In genomic region chr2:40497251-40497859, GRCh38 we compare ENCODE assay signal across 32 cellular contexts. TPM values are rescaled to one million over a fixed set of nuclear protein-coding genes. Genes with fewer than 3 reads are reported as not detected.
DNase-seq lines count a peak whose midpoint lies in the region; ATAC-seq, FAIRE-seq and TF ChIP-seq lines count a peak whose summit lies in the region.
"Had no signal": no experiment of that assay in that cellular context is flagged by ENCODE, and none has a peak within 500 bp of the region (broad histone marks: within the 10 kb centered on the region; RNA-seq: fewer than 3 reads in every experiment).

No MANE protein-coding gene starts in this region.

- DNase-seq in HepG2 (ENCODE audit: low spot score) (no peak), right lobe of liver (no peak), fibroblast of mammary gland (ENCODE audit: low read depth) (peak; percentile 65), body of pancreas (no peak), pancreas (no peak), osteocyte (ENCODE audit: extremely low spot score, unreplicated experiment) (no peak)
- DNase-seq: activated CD8-positive, alpha-beta memory T cell treated with anti-CD3 and anti-CD28 coated beads, Interleukin-2, amount 50 U/mL, for 4 hours; anterior cingulate cortex; CD4-positive, CD25-positive, alpha-beta regulatory T cell; mesendoderm; NCI-H1048; NCI-H187 treated with DMSO at 0.1 percent for 48 hours; NCI-H345; occipital lobe; OCI-M1; SHP77; stimulated activated CD4-positive, alpha-beta T cell treated with anti-CD3 and anti-CD28 coated beads, Interleukin-4, amount 100 ng/mL, for 1 hour; SW 1271; T1000 had no signal

- H3K4me3 ChIP-seq in HepG2 (replicated peaks in 1 of 3; ENCODE audit: insufficient read depth in 1 of 3, low read depth in 2 of 3, low read length in 3 of 3) (no peak overlapping the region), right lobe of liver (no peak overlapping the region), Loucy (ENCODE audit: low read length, poor library complexity, severe bottlenecking) (no peak overlapping the region), fibroblast of mammary gland (ENCODE audit: control insufficient read depth, low read depth, low read length) (no peak overlapping the region), body of pancreas (no peak overlapping the region), pancreas (no peak overlapping the region)
- H3K4me3 ChIP-seq: GM23338, suprapubic skin had no signal

- BruUV-seq in HepG2 (replicated peaks; lab: Mats Ljungman, UMichigan), result no TSS peak

- H3K9me2 ChIP-seq in Loucy (replicated peaks; ENCODE audit: low read depth, low read length), result no peaks in the 10 kb centered on the region

- no peaks in the 10 kb centered on the region for H3K27me3 ChIP-seq in HepG2 (ENCODE audit: control insufficient read depth in 1 of 2, insufficient read depth in 2 of 2, low read length in 2 of 2)
- H3K27me3 ChIP-seq in right lobe of liver, result no peaks in the 10 kb centered on the region
- H3K27me3 ChIP-seq in Loucy (ENCODE audit: insufficient read depth, low read length, poor library complexity, severe bottlenecking), result no peaks in the 10 kb centered on the region
- H3K27me3 ChIP-seq in body of pancreas, result no peaks in the 10 kb centered on the region
- no peaks in the 10 kb centered on the region for H3K27me3 ChIP-seq in pancreas
- H3K27me3 ChIP-seq: suprapubic skin had no signal

- TF ChIP-seq EP300 in HepG2 (IDR thresholded peaks at IDR 0.05; ENCODE audit: low read depth in 2 of 2, low read length in 2 of 2) (no peak), HepG2 (CRISPR knock-in tag; IDR thresholded peaks at IDR 0.05; ENCODE audit: borderline replicate concordance) (no peak)

- POLR2A ChIA-PET in HepG2 (lab: Yijun Ruan, JAX), result no interaction called here

- H3K79me2 ChIP-seq in HepG2 (ENCODE audit: insufficient read depth, low read length) (no peaks in the 10 kb centered on the region), Loucy (ENCODE audit: insufficient read depth, low read length) (no peaks in the 10 kb centered on the region)

- TF ChIP-seq RAD21 in HepG2 (CRISPR knock-in tag; IDR thresholded peaks at IDR 0.05), result no peak

- no peaks in the 10 kb centered on the region for H4K20me1 ChIP-seq in HepG2 (ENCODE audit: insufficient read depth, low read length)
- no peaks in the 10 kb centered on the region for H4K20me1 ChIP-seq in Loucy (ENCODE audit: insufficient read depth, low read length, poor library complexity, severe bottlenecking)

- no peak overlapping the region for H2AFZ ChIP-seq in HepG2 (ENCODE audit: low read length)
- no peak overlapping the region for H2AFZ ChIP-seq in Loucy (ENCODE audit: low read length)
- H2AFZ ChIP-seq: GM23338 had no signal

- no peaks in the 10 kb centered on the region for H3K36me3 Mint-ChIP-seq in osteocyte (ENCODE audit: unreplicated experiment)
- H3K36me3 Mint-ChIP-seq: activated naive CD4-positive, alpha-beta T cell treated with anti-CD3 and anti-CD28 coated beads, Interleukin-2, amount 50 U/mL, for 72 hours; CD4-positive, CD25-positive, alpha-beta regulatory T cell; stimulated activated memory B cell treated with anti-CD40 and anti-IgM and Interleukin-4, amounts not matched to agents 10 μg/mL and 1 μg/mL and 100 μg/mL, for 72 hours; WTC11 had no signal

- no peak overlapping the region for H3K9ac ChIP-seq in HepG2 (ENCODE audit: insufficient read depth, low read depth, low read length)
- H3K9ac ChIP-seq in Loucy (ENCODE audit: low read depth, low read length, poor library complexity, severe bottlenecking), result no peak overlapping the region

- H3K4me1 Mint-ChIP-seq in osteocyte (ENCODE audit: unreplicated experiment), result no peaks in the 10 kb centered on the region
- H3K4me1 Mint-ChIP-seq: activated T-helper 17 cell treated with anti-CD3 and anti-CD28 coated beads, Interleukin-2, amount 50 U/mL, for 72 hours; CD4-positive, CD25-positive, alpha-beta regulatory T cell; central memory CD8-positive, alpha-beta T cell; GM23338; stimulated activated memory B cell treated with anti-CD40 and anti-IgM and Interleukin-4, amounts not matched to agents 10 μg/mL and 1 μg/mL and 100 μg/mL, for 72 hours; WTC11 had no signal

- no peak overlapping the region for H3K27ac Mint-ChIP-seq in osteocyte (ENCODE audit: unreplicated experiment)
- H3K27ac Mint-ChIP-seq: activated naive CD4-positive, alpha-beta T cell treated with anti-CD3 and anti-CD28 coated beads, Interleukin-2, amount 50 U/mL, for 72 hours; activated T-helper 17 cell treated with anti-CD3 and anti-CD28 coated beads, Interleukin-2, amount 50 U/mL, for 72 hours; GM23338; stimulated activated memory B cell treated with anti-CD40 and anti-IgM and Interleukin-4, amounts not matched to agents 10 μg/mL and 1 μg/mL and 100 μg/mL, for 72 hours; WTC11 had no signal

- H3K4me1 ChIP-seq in HepG2 (ENCODE audit: insufficient read depth, low read length), result no peaks in the 10 kb centered on the region
- no peaks in the 10 kb centered on the region for H3K4me1 ChIP-seq in right lobe of liver
- H3K4me1 ChIP-seq in Loucy (ENCODE audit: insufficient read depth, low read length, poor library complexity, severe bottlenecking), result no peaks in the 10 kb centered on the region
- no peaks in the 10 kb centered on the region for H3K4me1 ChIP-seq in body of pancreas
- H3K4me1 ChIP-seq in pancreas, result no peaks in the 10 kb centered on the region

- ATAC-seq in HepG2, result peak; percentile 27; the same call in 1 of the 3 replicates
- ATAC-seq in right lobe of liver, result no peak
- ATAC-seq in body of pancreas, result no peak
- ATAC-seq in pancreas, result no peak
- ATAC-seq: activated naive CD4-positive, alpha-beta T cell treated with anti-CD3 and anti-CD28 coated beads, Interleukin-2, amount 50 U/mL, for 72 hours; activated T-helper 17 cell treated with anti-CD3 and anti-CD28 coated beads, Interleukin-2, amount 50 U/mL, for 72 hours; GM23338; stimulated activated memory B cell treated with anti-CD40 and anti-IgM and Interleukin-4, amounts not matched to agents 10 μg/mL and 1 μg/mL and 100 μg/mL, for 72 hours; WTC11 had no signal

- H3K27ac ChIP-seq in HepG2 (ENCODE audit: extremely low read length, insufficient read depth, low read length) (no peak overlapping the region), right lobe of liver (no peak overlapping the region), body of pancreas (no peak overlapping the region), pancreas (no peak overlapping the region)
- H3K27ac ChIP-seq: HL-60, suprapubic skin had no signal

- no peaks in the 10 kb centered on the region for H3K9me3 Mint-ChIP-seq in osteocyte (ENCODE audit: unreplicated experiment)
- H3K9me3 Mint-ChIP-seq: activated T-helper 17 cell treated with anti-CD3 and anti-CD28 coated beads, Interleukin-2, amount 50 U/mL, for 72 hours; stimulated activated memory B cell treated with anti-CD40 and anti-IgM and Interleukin-4, amounts not matched to agents 10 μg/mL and 1 μg/mL and 100 μg/mL, for 72 hours; WTC11 had no signal

- no peaks in the 10 kb centered on the region for H3K36me3 ChIP-seq in HepG2 (replicated peaks in 1 of 2; ENCODE audit: control insufficient read depth in 1 of 2, insufficient read depth in 2 of 2, low read length in 2 of 2)
- H3K36me3 ChIP-seq in right lobe of liver, result no peaks in the 10 kb centered on the region
- H3K36me3 ChIP-seq in Loucy (ENCODE audit: insufficient read depth, low read length), result no peaks in the 10 kb centered on the region
- H3K36me3 ChIP-seq in body of pancreas (replicated peaks in 1 of 2; ENCODE audit: insufficient read depth in 1 of 2, low read depth in 2 of 2), result no peaks in the 10 kb centered on the region
- H3K36me3 ChIP-seq in pancreas, result no peaks in the 10 kb centered on the region
- H3K36me3 ChIP-seq: suprapubic skin had no signal

- TF ChIP-seq POLR2A in HepG2 (IDR thresholded peaks at IDR 0.05; ENCODE audit: insufficient read depth in 1 of 2, low read depth in 2 of 2, low read length in 2 of 2) (no peak), right lobe of liver (IDR thresholded peaks at IDR 0.05) (no peak), body of pancreas (IDR thresholded peaks at IDR 0.05) (no peak)

- peaks cover 56% of the 10 kb centered on the region for H3K27me3 Mint-ChIP-seq in osteocyte (ENCODE audit: unreplicated experiment)
- H3K27me3 Mint-ChIP-seq: activated T-helper 17 cell treated with anti-CD3 and anti-CD28 coated beads, Interleukin-2, amount 50 U/mL, for 72 hours; CD4-positive, CD25-positive, alpha-beta regulatory T cell; central memory CD8-positive, alpha-beta T cell; stimulated activated memory B cell treated with anti-CD40 and anti-IgM and Interleukin-4, amounts not matched to agents 10 μg/mL and 1 μg/mL and 100 μg/mL, for 72 hours had no signal

- in situ Hi-C loops in HepG2 (cut with HindIII; ENCODE audit: extremely low pct_ligation_motif_present, low pct_unique_long_range_greater_than_20kb), result no loop called here

- H3K4me3 Mint-ChIP-seq in osteocyte (ENCODE audit: unreplicated experiment), result no peak overlapping the region
- H3K4me3 Mint-ChIP-seq: activated T-helper 17 cell treated with anti-CD3 and anti-CD28 coated beads, Interleukin-2, amount 50 U/mL, for 72 hours; CD4-positive, CD25-positive, alpha-beta regulatory T cell; central memory CD8-positive, alpha-beta T cell; GM23338; stimulated activated memory B cell treated with anti-CD40 and anti-IgM and Interleukin-4, amounts not matched to agents 10 μg/mL and 1 μg/mL and 100 μg/mL, for 72 hours; WTC11 had no signal

- H3K9me3 ChIP-seq in HepG2 (ENCODE audit: low read length) (no peaks in the 10 kb centered on the region), right lobe of liver (no peaks in the 10 kb centered on the region), Loucy (ENCODE audit: insufficient read depth, low read depth, low read length) (no peaks in the 10 kb centered on the region), body of pancreas (no peaks in the 10 kb centered on the region), pancreas (no peaks in the 10 kb centered on the region)
- H3K9me3 ChIP-seq: suprapubic skin had no signal

- no peaks in the 10 kb centered on the region for H3F3A ChIP-seq in Loucy (ENCODE audit: low read depth)

- TF ChIP-seq CTCF in HepG2 (CRISPR knock-in tag; IDR thresholded peaks at IDR 0.05), result no peak
- TF ChIP-seq CTCF in right lobe of liver (IDR thresholded peaks at IDR 0.05), result no peak
- peak; percentile 41 for TF ChIP-seq CTCF in Loucy (conservative IDR thresholded peaks at IDR 0.05; ENCODE audit: low read length)
- TF ChIP-seq CTCF in fibroblast of mammary gland (conservative IDR thresholded peaks at IDR 0.05; ENCODE audit: control insufficient read depth, insufficient read depth, low read depth, low read length), result peak; percentile 25
- TF ChIP-seq CTCF in body of pancreas (IDR thresholded peaks at IDR 0.05), result no peak
- TF ChIP-seq CTCF in pancreas (IDR thresholded peaks at IDR 0.05), result no peak
- TF ChIP-seq CTCF in osteocyte (IDR thresholded peaks at IDR 0.05), result no peak

- H3K4me2 ChIP-seq in HepG2 (ENCODE audit: low read depth, low read length), result no peak overlapping the region
- H3K4me2 ChIP-seq in Loucy (ENCODE audit: low read depth, low read length, poor library complexity, severe bottlenecking), result no peak overlapping the region
- H3K4me2 ChIP-seq: GM23338 had no signal

- intact Hi-C loops in HepG2 (cut with micrococcal nuclease; ENCODE audit: unreplicated experiment), result no loop called here
- intact Hi-C loops in right lobe of liver (cut with DNase I), result no loop called here
- intact Hi-C loops in body of pancreas (cut with DNase I), result no loop called here
- intact Hi-C loops in pancreas (cut with DNase I), result no loop called here

- CTCF ChIA-PET in HepG2 (lab: Yijun Ruan, JAX; ENCODE audit: low intra/inter-chr PET ratio, low total read pairs), result no interaction called here

- no peak for FAIRE-seq in HepG2 (lab: Jason Lieb, UNC)
- no peak for FAIRE-seq in pancreas (lab: Jason Lieb, UNC)
- FAIRE-seq: endothelial cell of umbilical vein, frontal cortex, GM18507, urothelium cell line had no signal

RNA-seq across cellular contexts. Expression of gene SLC8A1, which starts 45.5 kb away (rescaled TPM):
- not detected in 2 replicates for total RNA-seq in HepG2 (2016; rRNA removed; fragmentation: Illumina TruSeq; extraction: Trizol)
- total RNA-seq in HepG2 (2016; cell fraction: cytosol; rRNA removed; fragmentation: Illumina TruSeq; extraction: Trizol; ENCODE audit: low read depth), result not detected in 2 replicates
- total RNA-seq in HepG2 (2016; cell fraction: insoluble cytoplasmic fraction; rRNA removed; fragmentation: Illumina TruSeq; extraction: Trizol), result not detected in 2 replicates
- total RNA-seq in HepG2 (2016; cell fraction: membrane; rRNA removed; fragmentation: Illumina TruSeq; extraction: Trizol), result not detected in 2 replicates
- not detected in 2 replicates for total RNA-seq in HepG2 (2016; cell fraction: nucleus; rRNA removed; fragmentation: Illumina TruSeq; extraction: Trizol)
- polyA plus RNA-seq in HepG2 (2011; rRNA removed), result not detected in 2 replicates
- not detected in 2 replicates for polyA plus RNA-seq in HepG2 (2011; cell fraction: cytosol; rRNA removed)
- polyA plus RNA-seq in HepG2 (2011; cell fraction: nucleus; rRNA removed), result not detected in 2 replicates
- polyA plus RNA-seq in HepG2 (2012), result not detected in 2 replicates
- polyA plus RNA-seq in HepG2 (2016; cell fraction: cytosol; fragmentation: Illumina TruSeq; extraction: Trizol; ENCODE audit: low read depth), result not detected in 2 replicates
- not detected in 2 replicates for polyA plus RNA-seq in HepG2 (2016; cell fraction: insoluble cytoplasmic fraction; fragmentation: Illumina TruSeq; extraction: Trizol; ENCODE audit: low read depth)
- not detected in 2 replicates for polyA plus RNA-seq in HepG2 (2016; cell fraction: membrane; fragmentation: Illumina TruSeq; extraction: Trizol; ENCODE audit: low read depth)
- polyA plus RNA-seq in HepG2 (2016; cell fraction: nucleus; fragmentation: Illumina TruSeq; extraction: Trizol; ENCODE audit: insufficient read depth, low read depth), result not detected in 2 replicates
- under 0.01 TPM in 2 replicates for polyA minus RNA-seq in HepG2 (2011; rRNA and poly(A)+ RNA removed; ENCODE audit: low replicate concordance)
- polyA minus RNA-seq in HepG2 (2011; cell fraction: cytosol; rRNA and poly(A)+ RNA removed), result not detected in 2 replicates
- polyA minus RNA-seq in HepG2 (2011; cell fraction: nucleus; rRNA and poly(A)+ RNA removed), result not detected in 2 replicates
- total RNA-seq in right lobe of liver, result 10 to 100 TPM in 1 of 6 experiments, 1 to 10 TPM in 5; 3.3 to 12.1 (median 4.9) TPM
- total RNA-seq in body of pancreas, result 1 to 10 TPM in 1 of 2 donors, under 1 TPM in 1; 0.66 to 7.8 TPM
- total RNA-seq in pancreas, result 10 to 100 TPM in 1 of 6 donors, 1 to 10 TPM in 5; 1.6 to 12.4 (median 3.8) TPM
- polyA plus RNA-seq in pancreas, result 1 to 10 TPM in 1 of 2 donors, under 1 TPM in 1; 0.19 to 1.0 TPM
- 17.3 and 18.0 TPM in 2 replicates for total RNA-seq in osteocyte
- total RNA-seq: CD4-positive, CD25-positive, alpha-beta regulatory T cell had no signal

Comparison
In these comparisons a context has a peak if more than half of its experiments do, and no peak if none do; other contexts are left out.
1. CTCF ChIP-seq: peak in Loucy (single experiment) and fibroblast of mammary gland (single experiment); none in HepG2 (single experiment), right lobe of liver (0 of 4), body of pancreas (0 of 7), pancreas (0 of 4) and osteocyte (single experiment).